14 cellular contexts compared by ENCODE assay signal in genomic region chr6:16691328-16691727, GRCh38.
DNase-seq lines count a peak whose midpoint lies in the region; ATAC-seq, FAIRE-seq and TF ChIP-seq lines count a peak whose summit lies in the region.
"Had no signal": no experiment of that assay in that cellular context is flagged by ENCODE, and none has a peak within 500 bp of the region (broad histone marks: within the 10 kb centered on the region; RNA-seq: fewer than 3 reads in every experiment).

No MANE protein-coding gene starts in this region.

- H3K4me3 Mint-ChIP-seq in T-helper 2 cell treated with Interferon-gamma antibody and Interleukin-4, amounts not matched to agents 5 μg/mL and 100 μg/mL, for 36 hours, result peak overlapping the region; percentile 62
- H3K4me3 Mint-ChIP-seq in activated CD4-positive, alpha-beta memory T cell treated with anti-CD3 and anti-CD28 coated beads, Interleukin-2, amount 10 ng/mL, durations not matched to agents 7 days and 5 days, result no peak overlapping the region
- H3K4me3 Mint-ChIP-seq: WTC11 had no signal

- no peak for TF ChIP-seq POLR2A in H54 (IDR thresholded peaks at IDR 0.05; ENCODE audit: low read depth, low read length)

- DNase-seq in T-helper 2 cell treated with Interferon-gamma antibody and Interleukin-4, amounts not matched to agents 5 μg/mL and 100 μg/mL, for 36 hours (ENCODE audit: low spot score), result no peak
- DNase-seq in T-helper 2 cell (no peak), epithelial cell of prostate (ENCODE audit: low read depth, low spot score) (no peak), MV-4-11 (lab: John Stamatoyannopoulos, UW) (no peak), dedifferentiated amniotic fluid mesenchymal stem cell (ENCODE audit: extremely low spot score) (no peak), H54 (ENCODE audit: insufficient read length, low spot score) (no peak)
- no peak for DNase-seq in activated CD4-positive, alpha-beta memory T cell treated with anti-CD3 and anti-CD28 coated beads, Interleukin-2, amount 10 ng/mL, durations not matched to agents 7 days and 5 days
- DNase-seq: 8988T, NCI-H2029 treated with DMSO at 0.1 percent for 48 hours, NCI-H526 had no signal

- H3K4me1 Mint-ChIP-seq in T-helper 2 cell treated with Interferon-gamma antibody and Interleukin-4, amounts not matched to agents 5 μg/mL and 100 μg/mL, for 36 hours (ENCODE audit: low read depth), result peaks cover 69% of the 10 kb centered on the region
- peaks cover 85% of the 10 kb centered on the region for H3K4me1 Mint-ChIP-seq in activated CD4-positive, alpha-beta memory T cell treated with anti-CD3 and anti-CD28 coated beads, Interleukin-2, amount 10 ng/mL, durations not matched to agents 7 days and 5 days

- CTCF ChIA-PET in activated CD4-positive, alpha-beta memory T cell treated with anti-CD3 and anti-CD28 coated beads, Interleukin-2, amount 10 ng/mL, durations not matched to agents 7 days and 5 days (lab: Charles Lee), result interaction anchor here (0.9 to 1.8 kb wide), 3 partner anchors 8 to 359 kb away, joined by 3 to 4 read pairs (median 3); no protein-coding TSS in a partner anchor

- H3K9me3 Mint-ChIP-seq in T-helper 2 cell treated with Interferon-gamma antibody and Interleukin-4, amounts not matched to agents 5 μg/mL and 100 μg/mL, for 36 hours, result no peaks in the 10 kb centered on the region
- no peaks in the 10 kb centered on the region for H3K9me3 Mint-ChIP-seq in activated CD4-positive, alpha-beta memory T cell treated with anti-CD3 and anti-CD28 coated beads, Interleukin-2, amount 10 ng/mL, durations not matched to agents 7 days and 5 days

- FAIRE-seq in H54 (lab: Jason Lieb, UNC), result no peak
- FAIRE-seq: RCC 7860 had no signal

- H3K27ac ChIP-seq in epithelial cell of prostate, result peak overlapping the region; percentile 63

- peaks cover 5% of the 10 kb centered on the region for H3K36me3 Mint-ChIP-seq in T-helper 2 cell treated with Interferon-gamma antibody and Interleukin-4, amounts not matched to agents 5 μg/mL and 100 μg/mL, for 36 hours (ENCODE audit: low read depth)
- H3K36me3 Mint-ChIP-seq in activated CD4-positive, alpha-beta memory T cell treated with anti-CD3 and anti-CD28 coated beads, Interleukin-2, amount 10 ng/mL, durations not matched to agents 7 days and 5 days (ENCODE audit: low read depth), result peaks cover 44% of the 10 kb centered on the region
- H3K36me3 Mint-ChIP-seq: WTC11 had no signal

- peak; percentile 26 for ATAC-seq in GM18520 (IDR thresholded peaks at IDR 0.05; ENCODE audit: unreplicated experiment)
- ATAC-seq: HCT116, WTC11 had no signal

- H3K27ac Mint-ChIP-seq in T-helper 2 cell treated with Interferon-gamma antibody and Interleukin-4, amounts not matched to agents 5 μg/mL and 100 μg/mL, for 36 hours, result peak overlapping the region; percentile 83
- H3K27ac Mint-ChIP-seq in activated CD4-positive, alpha-beta memory T cell treated with anti-CD3 and anti-CD28 coated beads, Interleukin-2, amount 10 ng/mL, durations not matched to agents 7 days and 5 days, result peak overlapping the region; percentile 70
- H3K27ac Mint-ChIP-seq: WTC11 had no signal

- POLR2A ChIA-PET in activated CD4-positive, alpha-beta memory T cell treated with anti-CD3 and anti-CD28 coated beads, Interleukin-2, amount 10 ng/mL, durations not matched to agents 7 days and 5 days (lab: Charles Lee), result interaction anchor here (0.8 to 4.9 kb wide), 12 partner anchors 7 to 211 kb away, joined by 3 to 50 read pairs (median 4); partner anchors contain the start of gene ATXN1

- H3K27me3 Mint-ChIP-seq in T-helper 2 cell treated with Interferon-gamma antibody and Interleukin-4, amounts not matched to agents 5 μg/mL and 100 μg/mL, for 36 hours (ENCODE audit: low read depth), result no peaks in the 10 kb centered on the region
- H3K27me3 Mint-ChIP-seq in activated CD4-positive, alpha-beta memory T cell treated with anti-CD3 and anti-CD28 coated beads, Interleukin-2, amount 10 ng/mL, durations not matched to agents 7 days and 5 days, result no peaks in the 10 kb centered on the region
